Comparison of ENCODE assay signal across 8 cellular contexts in the genomic region with DNA sequence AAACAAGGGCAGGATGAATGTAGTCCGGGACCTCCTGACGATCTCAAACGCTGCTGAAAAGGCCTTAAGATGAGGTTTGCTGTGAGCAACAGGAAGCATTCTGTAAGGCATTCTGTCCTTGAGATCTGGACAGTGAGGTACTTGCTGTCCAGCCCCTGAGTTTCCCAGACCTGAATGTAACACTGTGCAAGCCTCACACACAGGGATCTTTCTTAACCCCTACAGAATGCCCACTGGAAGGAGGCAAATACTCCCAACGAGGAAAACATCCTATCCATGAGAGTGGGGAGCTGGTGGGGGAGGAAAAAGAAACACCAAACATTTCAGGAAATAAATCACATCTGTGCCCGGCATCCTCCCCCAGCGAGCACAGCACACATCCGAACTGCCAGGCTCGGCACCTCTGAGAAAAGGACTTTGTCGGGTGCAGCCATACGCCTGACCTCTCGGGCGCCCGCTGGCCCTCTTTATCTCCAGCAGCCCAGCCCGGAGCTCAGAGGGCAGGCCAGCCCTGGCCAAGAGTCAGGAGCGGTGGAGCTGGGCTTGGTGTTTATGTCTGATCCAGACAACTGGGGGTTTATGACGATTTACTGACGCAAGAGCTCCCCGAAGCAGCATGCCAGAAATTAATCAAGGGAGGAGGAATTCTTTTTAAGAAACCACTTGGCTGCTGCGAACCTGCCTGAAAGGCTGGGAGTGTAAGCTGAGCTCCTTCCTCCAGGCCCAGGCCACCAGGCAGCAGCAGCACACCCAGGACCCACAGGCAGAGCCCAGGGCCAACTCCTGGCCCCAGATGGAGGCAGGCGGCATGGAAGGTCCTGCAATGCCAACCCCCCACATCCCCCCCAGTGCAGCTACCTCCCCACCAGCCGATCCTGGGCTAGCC.
DNase-seq lines count a peak whose midpoint lies in the region; ATAC-seq and TF ChIP-seq lines count a peak whose summit lies in the region.

No MANE protein-coding gene starts in this region.

- H3K27me3 ChIP-seq in spleen (replicated peaks in 1 of 7) = no peaks in the 10 kb centered on the region
- H3K27me3 ChIP-seq in PC-9 (ENCODE audit: insufficient read depth, low read depth) = no peaks in the 10 kb centered on the region

- BruUV-seq in PC-9 (replicated peaks; lab: Mats Ljungman, UMichigan) = no TSS peak

- peaks cover 3% of the 10 kb centered on the region for H4K20me1 ChIP-seq in PC-9 (ENCODE audit: insufficient read depth)

- H3K4me1 ChIP-seq in spleen (peaks cover 12 to 63% (median 45%) of the 10 kb centered on the region in 6 donors), PC-9 (replicated peaks; ENCODE audit: insufficient read depth) (no peaks in the 10 kb centered on the region)

- POLR2A ChIA-PET in PC-9 (lab: Charles Lee; ENCODE audit: unreplicated experiment) = no interaction called here

- no peaks in the 10 kb centered on the region for H3K9me3 ChIP-seq in spleen
- H3K9me3 ChIP-seq in PC-9 (ENCODE audit: insufficient read depth, low read depth) = no peaks in the 10 kb centered on the region

- no peak overlapping the region for H2AFZ ChIP-seq in PC-9

- peaks cover 27% of the 10 kb centered on the region for H3K4me1 Mint-ChIP-seq in HFFc6 (ENCODE audit: low read depth)

- H3F3A ChIP-seq in PC-9 (ENCODE audit: insufficient read depth, low read depth) = no peaks in the 10 kb centered on the region

- H3K4me3 Mint-ChIP-seq in HFFc6 = peak overlapping the region; percentile 57

- CTCF ChIA-PET in PC-9 (lab: Charles Lee) = no interaction called here

- no peaks in the 10 kb centered on the region; the same call in 1 of the 2 replicates for H3K79me2 ChIP-seq in PC-9 (ENCODE audit: low read depth)

- peak; percentile 70 for DNase-seq in HFFc6
- peak; percentile 95 for DNase-seq in astrocyte of the cerebellum (ENCODE audit: low read depth)
- peak; percentile 39 for DNase-seq in kidney glomerular epithelial cell (lab: John Stamatoyannopoulos, UW)
- DNase-seq in spleen = no peak
- DNase-seq in DMS53 (lab: John Stamatoyannopoulos, UW) = no peak
- no peak for DNase-seq in PC-9

- TF ChIP-seq CTCF in HFFc6 (IDR thresholded peaks at IDR 0.05) (no peak), astrocyte of the cerebellum (IDR thresholded peaks at IDR 0.05; ENCODE audit: low read depth, low read length, missing control alignments) (peak; percentile 26), spleen (IDR thresholded peaks at IDR 0.05 in 8 of 11, conservative IDR thresholded peaks at IDR 0.05 in 3 of 11) (no peak), PC-9 (conservative IDR thresholded peaks at IDR 0.05) (no peak)

- peak overlapping the region; percentile 44 to 85 (median 69) for H3K27ac ChIP-seq in spleen
- H3K27ac ChIP-seq in PC-9 = no peak overlapping the region

- in situ Hi-C loops in astrocyte of the cerebellum (cut with HindIII; ENCODE audit: low sequenced_read_pairs) = no loop called here

- no peaks in the 10 kb centered on the region; the same call in 1 of the 2 replicates for H3K36me3 Mint-ChIP-seq in HFFc6 (ENCODE audit: low read depth)

- peak overlapping the region; percentile 83 for H3K27ac Mint-ChIP-seq in HFFc6

- H3K9me3 Mint-ChIP-seq in HFFc6 = no peaks in the 10 kb centered on the region

- intact Hi-C loops in spleen (cut with DNase I; ENCODE audit: low total_unique reads) (no loop called here), PC-9 (cut with micrococcal nuclease; ENCODE audit: unreplicated experiment) (no loop called here)

- ATAC-seq in GM18868 (IDR thresholded peaks at IDR 0.05; ENCODE audit: unreplicated experiment) = no peak
- no peak for ATAC-seq in GM19328 (IDR thresholded peaks at IDR 0.05; ENCODE audit: unreplicated experiment)

- H3K36me3 ChIP-seq in spleen (no peaks in the 10 kb centered on the region), PC-9 (ENCODE audit: low read depth) (no peaks in the 10 kb centered on the region)

- H3K4me3 ChIP-seq in astrocyte of the cerebellum (ENCODE audit: low read depth, low read length) (no peak overlapping the region), spleen (no peak overlapping the region), PC-9 (no peak overlapping the region)

- no peaks in the 10 kb centered on the region for H3K27me3 Mint-ChIP-seq in HFFc6 (ENCODE audit: insufficient read depth)

- 58 to 72% (median 67%) methylated on average over 21 of the region's 21 CpGs for WGBS in spleen, 5 donors

- no peak for TF ChIP-seq POLR2A in spleen (IDR thresholded peaks at IDR 0.05)

- no peak overlapping the region for H3K4me2 ChIP-seq in PC-9

- H3K9me2 ChIP-seq in PC-9 (ENCODE audit: insufficient read depth) = no peaks in the 10 kb centered on the region

Comparison
In these comparisons a context has a peak if more than half of its experiments do, and no peak if none do; other contexts are left out.
1. DNase-seq: peak in HFFc6 (single experiment), astrocyte of the cerebellum (single experiment) and kidney glomerular epithelial cell (single experiment); none in spleen (single experiment), DMS53 (single experiment) and PC-9 (0 of 2).